ENCODE assay signal across 26 cellular contexts in the genomic region with DNA sequence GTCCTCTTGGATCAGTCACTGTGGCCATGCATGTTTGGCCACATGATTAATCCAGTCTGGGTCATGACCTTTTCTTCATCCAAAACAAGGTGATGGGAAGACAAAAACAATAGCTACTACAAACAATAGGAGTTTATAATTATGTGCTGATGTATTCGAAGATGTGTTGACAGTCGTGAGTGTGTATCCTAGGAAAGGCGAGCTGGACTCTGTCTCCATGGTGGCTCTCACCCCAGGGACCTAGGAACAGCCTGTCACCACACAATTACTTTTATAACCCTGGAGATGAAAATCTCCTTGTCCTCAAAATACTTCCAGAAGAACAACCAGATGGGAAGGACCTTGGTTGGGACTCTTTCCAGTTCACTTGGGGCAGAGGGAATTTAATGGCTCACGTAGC. TPM values are rescaled to one million over a fixed set of nuclear protein-coding genes. Genes with fewer than 3 reads are reported as not detected.
"Had no signal": no experiment of that assay in that cellular context is flagged by ENCODE, and none has a peak within 500 bp of the region (broad histone marks: within the 10 kb centered on the region; RNA-seq: fewer than 3 reads in every experiment).

No MANE protein-coding gene starts in this region.

- H3K4me3 ChIP-seq: ascending aorta, body of pancreas, SJCRH30 had no signal

- DNase-seq: activated CD4-positive, alpha-beta T cell treated with anti-CD3 and anti-CD28 coated beads for 48 hours; activated CD4-positive, alpha-beta T cell treated with anti-CD3 and anti-CD28 coated beads, Interleukin-2, amount 50 U/mL, for 4 hours; activated CD8-positive, alpha-beta memory T cell treated with anti-CD3 and anti-CD28 coated beads, Interleukin-2, amount 50 U/mL, for 48 hours; activated CD8-positive, alpha-beta T cell treated with anti-CD3 and anti-CD28 coated beads, Interleukin-2, amount 10 ng/mL, durations not matched to agents 7 days and 5 days; activated effector memory CD4-positive, alpha-beta T cell treated with Interleukin-2 at 50 U/mL for 16 hours; activated naive CD4-positive, alpha-beta T cell; activated naive CD8-positive, alpha-beta T cell treated with anti-CD3 and anti-CD28 coated beads, Interleukin-2, amount 50 U/mL, for 24 hours; activated T-cell treated with anti-CD3 and anti-CD28 coated beads, Interleukin-2, amount 50 U/mL, for 1 hour; amniotic stem cell; body of pancreas; central memory CD4-positive, alpha-beta T cell; Kasumi-1; KBM-7; NCI-H1048; NCI-H146; NCI-H187 treated with DMSO at 0.1 percent for 48 hours; NCI-H2081 treated with DMSO at 0.1 percent for 48 hours; NCI-H446; NCI-H524; SJCRH30; SK-N-SH had no signal

- H3K4me1 ChIP-seq: ascending aorta, body of pancreas, SJCRH30 had no signal

- H3K27ac ChIP-seq: ascending aorta, body of pancreas, SJCRH30 had no signal

- H3K9ac ChIP-seq: SK-N-SH had no signal

- H3K9me3 ChIP-seq: ascending aorta, body of pancreas, SJCRH30, SK-N-SH had no signal

- H3K4me2 ChIP-seq: SK-N-SH had no signal

- FAIRE-seq: bronchial epithelial cell had no signal

- ATAC-seq: activated CD4-positive, CD25-positive, alpha-beta regulatory T cell treated with anti-CD3 and anti-CD28 coated beads, Interleukin-2, amount 50 U/mL, for 24 hours; activated CD8-positive, alpha-beta T cell treated with anti-CD3 and anti-CD28 coated beads, Interleukin-2, amount 10 ng/mL, durations not matched to agents 7 days and 5 days; activated naive CD8-positive, alpha-beta T cell treated with anti-CD3 and anti-CD28 coated beads, Interleukin-2, amount 50 U/mL, for 24 hours; body of pancreas had no signal

- H3K27me3 ChIP-seq: ascending aorta, body of pancreas, SJCRH30 had no signal

RNA-seq across cellular contexts. Expression of a gene that starts 44.1 kb away (rescaled TPM):
- total RNA-seq: activated CD8-positive, alpha-beta T cell treated with anti-CD3 and anti-CD28 coated beads, Interleukin-2, amount 10 ng/mL, durations not matched to agents 7 days and 5 days; ascending aorta; RPMI7951; SJCRH30; T-helper 1 cell treated with Interleukin-12 subunit alpha and Interleukin-12 subunit beta and Interleukin-4 antibody, amounts not matched to agents 30 ng/mL and 1 ng/mL, for 36 hours had no signal
